In the genomic region with DNA sequence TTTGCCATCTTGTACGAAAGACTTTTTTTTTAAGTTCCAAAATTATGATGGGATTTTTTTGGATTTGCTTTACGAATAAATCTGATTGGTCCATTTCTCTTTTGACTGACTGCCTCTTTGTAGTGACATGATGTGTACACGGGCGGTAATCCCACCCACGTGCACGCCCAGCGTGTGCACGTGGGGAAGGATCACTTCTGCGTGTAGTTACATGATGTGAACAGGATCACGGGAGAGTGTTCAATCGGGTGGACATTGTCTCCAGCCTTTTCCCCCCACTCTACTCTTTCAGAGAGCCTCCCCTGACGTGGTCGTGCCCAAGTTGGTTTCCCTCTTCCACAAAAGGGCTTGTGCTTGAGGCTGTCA, we compare ENCODE assay signal across 1 cellular context.
TF ChIP-seq lines count a peak whose summit lies in the region.

No MANE protein-coding gene starts in this region.

TF ChIP-seq in WTC11, 78 proteins besides CTCF, POLR2A, EP300 and RAD21 (continued from another document):
- TF ChIP-seq ZNF512 (CRISPR knock-in tag; IDR thresholded peaks at IDR 0.05; ENCODE audit: borderline replicate concordance) = no peak
- no peak for TF ChIP-seq SMAD3 (CRISPR knock-in tag; IDR thresholded peaks at IDR 0.05; ENCODE audit: borderline replicate concordance)
- no peak for TF ChIP-seq CREM (CRISPR knock-in tag; IDR thresholded peaks at IDR 0.05)
- TF ChIP-seq ZNF121 (CRISPR knock-in tag; IDR thresholded peaks at IDR 0.05) = no peak
- TF ChIP-seq FOXP4 (CRISPR knock-in tag; IDR thresholded peaks at IDR 0.05) = no peak
